ENCODE assay signal across 21 cellular contexts in genomic region chrX:124501566-124501965, GRCh38.
"Had no signal": no experiment of that assay in that cellular context is flagged by ENCODE, and none has a peak within 500 bp of the region (broad histone marks: within the 10 kb centered on the region; RNA-seq: fewer than 3 reads in every experiment).

No MANE protein-coding gene starts in this region.

- H3K9me3 ChIP-seq: ascending aorta, colonic mucosa, esophagus muscularis mucosa, lower lobe of right lung, right lobe of liver, vagina had no signal

- H3K27me3 Mint-ChIP-seq: activated B cell treated with CpG ODN at 0.5 μM for 24 hours; central memory CD8-positive, alpha-beta T cell; naive thymus-derived CD4-positive, alpha-beta T cell; stimulated activated memory B cell treated with anti-CD40 and anti-IgM and Interleukin-4, amounts not matched to agents 10 μg/mL and 1 μg/mL and 100 μg/mL, for 72 hours had no signal

- H3K9me3 Mint-ChIP-seq: activated B cell treated with CpG ODN at 0.5 μM for 24 hours; activated T-cell treated with anti-CD3 and anti-CD28 coated beads, Interleukin-2, amount 50 U/mL, for 4 hours; central memory CD8-positive, alpha-beta T cell; naive thymus-derived CD4-positive, alpha-beta T cell; stimulated activated memory B cell treated with anti-CD40 and anti-IgM and Interleukin-4, amounts not matched to agents 10 μg/mL and 1 μg/mL and 100 μg/mL, for 72 hours had no signal

- H3K36me3 Mint-ChIP-seq: naive thymus-derived CD4-positive, alpha-beta T cell; stimulated activated memory B cell treated with anti-CD40 and anti-IgM and Interleukin-4, amounts not matched to agents 10 μg/mL and 1 μg/mL and 100 μg/mL, for 72 hours had no signal

- H3K27me3 ChIP-seq: ascending aorta, colonic mucosa, esophagus muscularis mucosa, right lobe of liver, vagina had no signal

- H3K4me3 Mint-ChIP-seq: activated B cell treated with CpG ODN at 0.5 μM for 24 hours; activated T-cell treated with anti-CD3 and anti-CD28 coated beads, Interleukin-2, amount 50 U/mL, for 4 hours; central memory CD8-positive, alpha-beta T cell; naive thymus-derived CD4-positive, alpha-beta T cell; stimulated activated memory B cell treated with anti-CD40 and anti-IgM and Interleukin-4, amounts not matched to agents 10 μg/mL and 1 μg/mL and 100 μg/mL, for 72 hours had no signal

- H3K4me1 ChIP-seq: ascending aorta, colonic mucosa, lower lobe of right lung, parathyroid adenoma, right lobe of liver, vagina had no signal

- ATAC-seq: activated T-cell treated with anti-CD3 and anti-CD28 coated beads, Interleukin-2, amount 50 U/mL, for 4 hours; left colon; lower lobe of right lung; naive thymus-derived CD4-positive, alpha-beta T cell; right lobe of liver; stimulated activated memory B cell treated with anti-CD40 and anti-IgM and Interleukin-4, amounts not matched to agents 10 μg/mL and 1 μg/mL and 100 μg/mL, for 72 hours had no signal

- H3K4me1 Mint-ChIP-seq: activated B cell treated with CpG ODN at 0.5 μM for 24 hours; central memory CD8-positive, alpha-beta T cell; stimulated activated memory B cell treated with anti-CD40 and anti-IgM and Interleukin-4, amounts not matched to agents 10 μg/mL and 1 μg/mL and 100 μg/mL, for 72 hours had no signal

- DNase-seq: activated B cell treated with CpG ODN at 0.5 μM for 24 hours; activated CD4-positive, alpha-beta T cell treated with anti-CD3 and anti-CD28 coated beads for 4 hours; activated CD8-positive, alpha-beta memory T cell treated with anti-CD3 and anti-CD28 coated beads, Interleukin-2, amount 50 U/mL, for 48 hours; activated effector memory CD4-positive, alpha-beta T cell treated with Interleukin-2 at 50 U/mL for 16 hours; activated naive CD4-positive, alpha-beta T cell treated with anti-CD3 and anti-CD28 coated beads, Interleukin-2, amount 50 U/mL, for 16 hours; activated T-cell treated with anti-CD3 and anti-CD28 coated beads, Interleukin-2, amount 50 U/mL, for 4 hours; colonic mucosa; left colon; lower lobe of right lung; naive thymus-derived CD4-positive, alpha-beta T cell; right lobe of liver; small intestine; T-helper 1 cell; T-helper 9 cell; trophoblast cell had no signal

- H3K27ac ChIP-seq: ascending aorta, colonic mucosa, esophagus muscularis mucosa, lower lobe of right lung, parathyroid adenoma, right lobe of liver, vagina had no signal

- H3K27ac Mint-ChIP-seq: activated B cell treated with CpG ODN at 0.5 μM for 24 hours; naive thymus-derived CD4-positive, alpha-beta T cell; stimulated activated memory B cell treated with anti-CD40 and anti-IgM and Interleukin-4, amounts not matched to agents 10 μg/mL and 1 μg/mL and 100 μg/mL, for 72 hours had no signal

- H3K4me3 ChIP-seq: ascending aorta, colonic mucosa, esophagus muscularis mucosa, lower lobe of right lung, right lobe of liver, vagina had no signal

- H3K36me3 ChIP-seq: ascending aorta, colonic mucosa, esophagus muscularis mucosa, lower lobe of right lung, right lobe of liver, vagina had no signal
